Comparison of ENCODE assay signal across 33 cellular contexts in the genomic region with DNA sequence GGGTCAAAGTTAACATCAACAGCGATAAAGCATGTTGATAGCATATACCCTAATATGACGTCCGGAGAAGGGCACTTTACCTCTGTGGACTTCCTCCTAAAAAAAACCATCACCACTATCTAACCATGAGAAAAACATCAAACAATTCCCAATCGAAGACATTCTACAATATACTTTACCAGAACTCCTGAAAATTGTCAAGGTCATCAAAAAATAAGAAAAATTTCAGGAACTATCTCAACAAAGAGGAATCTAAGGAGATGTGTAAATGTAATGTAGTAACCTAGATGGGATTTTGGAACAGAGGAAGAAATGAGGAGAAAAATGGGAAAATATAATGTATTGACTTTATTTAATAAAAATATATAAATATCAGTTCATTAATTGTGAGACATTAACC.
DNase-seq lines count a peak whose midpoint lies in the region; ATAC-seq, FAIRE-seq and TF ChIP-seq lines count a peak whose summit lies in the region.
"Had no signal": no experiment of that assay in that cellular context is flagged by ENCODE, and none has a peak within 500 bp of the region (broad histone marks: within the 10 kb centered on the region; RNA-seq: fewer than 3 reads in every experiment).

No MANE protein-coding gene starts in this region.

- H3K4me2 ChIP-seq in HepG2 (ENCODE audit: low read depth, low read length) (no peak overlapping the region), A549 (no peak overlapping the region), IMR-90 (ENCODE audit: low read depth, low read length) (no peak overlapping the region), K562 (ENCODE audit: insufficient read depth, low read length) (no peak overlapping the region)
- H3K4me2 ChIP-seq: BLaER1; BLaER1 treated with 17β-estradiol and CSF1 and Interleukin-3, amounts not matched to agents 10 nM and 100 nM had no signal

- POLR2A ChIA-PET in HepG2 (lab: Yijun Ruan, JAX) (no interaction called here), A549 (lab: Yijun Ruan, JAX) (no interaction called here), IMR-90 (lab: Charles Lee; ENCODE audit: unreplicated experiment) (no interaction called here), K562 (lab: Yijun Ruan, JAX) (no interaction called here)

- TF ChIP-seq EP300 in HepG2 (IDR thresholded peaks at IDR 0.05; ENCODE audit: low read depth in 2 of 2, low read length in 2 of 2): no peak
- no peak for TF ChIP-seq EP300 in HepG2 (CRISPR knock-in tag; IDR thresholded peaks at IDR 0.05; ENCODE audit: borderline replicate concordance)
- TF ChIP-seq EP300 in A549 (IDR thresholded peaks at IDR 0.05): no peak
- TF ChIP-seq EP300 in K562 (IDR thresholded peaks at IDR 0.05; ENCODE audit: low read length): no peak

- FAIRE-seq in HepG2 (lab: Jason Lieb, UNC) (no peak), A549 (lab: Jason Lieb, UNC) (no peak), K562 (lab: Jason Lieb, UNC) (no peak)
- FAIRE-seq: A204.1 had no signal

- DNase-seq in HepG2 (ENCODE audit: low spot score) (no peak), right lobe of liver (no peak), A549 (ENCODE audit: low read depth in 1 of 2, low spot score in 1 of 2) (no peak), IMR-90 (no peak), K562 (ENCODE audit: extremely low read depth in 1 of 4, low spot score in 3 of 4) (no peak), Ammon's horn (ENCODE audit: low spot score) (no peak), SJCRH30 (no peak)
- DNase-seq in activated CD4-positive, alpha-beta T cell treated with anti-CD3 and anti-CD28 coated beads, Interleukin-2, amount 50 U/mL, for 48 hours: no peak
- DNase-seq: 8988T; ACHN; AML-193; BE2C; C1 segment of cervical spinal cord; Caco-2; Calu3; CD4-positive, alpha-beta memory T cell; CD4-positive, alpha-beta T cell; CD4-positive, CD25-positive, alpha-beta regulatory T cell; CD8-positive, alpha-beta memory T cell; CD8-positive, alpha-beta T cell; COR-L47; DMS 273 treated with DMSO at 0.1 percent for 48 hours; DMS153; DMS53; DMS79; DMS79 treated with DMSO at 0.1 percent for 48 hours; DND-41; EL had no signal

- no peaks in the 10 kb centered on the region for H3K79me1 ChIP-seq in IMR-90 (ENCODE audit: low read depth in 1 of 2, low read length in 2 of 2)

- TF ChIP-seq RAD21 in HepG2 (CRISPR knock-in tag; IDR thresholded peaks at IDR 0.05): no peak
- TF ChIP-seq RAD21 in A549 (conservative IDR thresholded peaks at IDR 0.05 in 1 of 2, IDR thresholded peaks at IDR 0.05 in 1 of 2): no peak
- no peak for TF ChIP-seq RAD21 in IMR-90 (IDR thresholded peaks at IDR 0.05; ENCODE audit: low read length)
- no peak for TF ChIP-seq RAD21 in K562 (CRISPR knock-in tag; conservative IDR thresholded peaks at IDR 0.05 in 1 of 2, IDR thresholded peaks at IDR 0.05 in 1 of 2)

- no peak overlapping the region for H3K27ac ChIP-seq in HepG2 (ENCODE audit: extremely low read length, insufficient read depth, low read length)
- H3K27ac ChIP-seq in right lobe of liver: no peak overlapping the region
- H3K27ac ChIP-seq in A549: no peak overlapping the region
- no peak overlapping the region for H3K27ac ChIP-seq in IMR-90 (ENCODE audit: insufficient read depth, low read length)
- no peak overlapping the region for H3K27ac ChIP-seq in K562 (ENCODE audit: extremely low read depth, low read depth, low read length)
- no peak overlapping the region for H3K27ac ChIP-seq in SJCRH30
- H3K27ac ChIP-seq: 22Rv1; BLaER1; BLaER1 treated with 17β-estradiol and CSF1 and Interleukin-3, amounts not matched to agents 10 nM and 100 nM; C4-2B had no signal

- H3K79me2 ChIP-seq in HepG2 (ENCODE audit: insufficient read depth, low read length) (no peaks in the 10 kb centered on the region), K562 (ENCODE audit: control insufficient read depth, insufficient read depth, low read length) (no peaks in the 10 kb centered on the region)

- BruUV-seq in HepG2 (replicated peaks; lab: Mats Ljungman, UMichigan): no TSS peak
- no TSS peak for BruUV-seq in IMR-90 (replicated peaks; lab: Mats Ljungman, UMichigan)
- BruUV-seq in K562 (replicated peaks; lab: Mats Ljungman, UMichigan): no TSS peak

- no peak overlapping the region for H3K4ac ChIP-seq in IMR-90 (ENCODE audit: low read depth, low read length)

- H2AK9ac ChIP-seq in IMR-90 (replicated peaks; ENCODE audit: low read depth, low read length, poor library complexity): no peak overlapping the region

- intact Hi-C loops in HepG2 (cut with micrococcal nuclease; ENCODE audit: unreplicated experiment) (no loop called here), right lobe of liver (cut with DNase I) (no loop called here), IMR-90 (cut with micrococcal nuclease) (no loop called here), K562 (cut with micrococcal nuclease) (no loop called here)

- H2BK15ac ChIP-seq in IMR-90 (ENCODE audit: low read depth, low read length): no peak overlapping the region

- H3K18ac ChIP-seq in IMR-90 (ENCODE audit: low read depth, low read length): no peak overlapping the region

- no peak overlapping the region for H4K8ac ChIP-seq in IMR-90 (ENCODE audit: low read depth in 2 of 2, low read length in 2 of 2)

- dilution Hi-C loops in IMR-90 (cut with HindIII; ENCODE audit: low sequenced_read_pairs, unreplicated experiment): no loop called here

- no peak overlapping the region for H4K91ac ChIP-seq in IMR-90 (ENCODE audit: insufficient read depth, low read depth, low read length)

- H4K5ac ChIP-seq in IMR-90 (ENCODE audit: low read depth, low read length): no peak overlapping the region

- H3K4me3 ChIP-seq in HepG2 (replicated peaks in 1 of 3; ENCODE audit: insufficient read depth in 1 of 3, low read depth in 2 of 3, low read length in 3 of 3) (no peak overlapping the region), right lobe of liver (no peak overlapping the region), A549 (no peak overlapping the region), IMR-90 (ENCODE audit: insufficient read depth, low read depth, low read length) (no peak overlapping the region), K562 (no peak overlapping the region), SJCRH30 (no peak overlapping the region)
- H3K4me3 ChIP-seq: BLaER1; BLaER1 treated with 17β-estradiol and CSF1 and Interleukin-3, amounts not matched to agents 10 nM and 100 nM had no signal

- peaks cover 30% of the 10 kb centered on the region for H3K9me3 ChIP-seq in HepG2 (ENCODE audit: low read length)
- no peaks in the 10 kb centered on the region for H3K9me3 ChIP-seq in right lobe of liver
- H3K9me3 ChIP-seq in A549: no peaks in the 10 kb centered on the region
- H3K9me3 ChIP-seq in IMR-90 (ENCODE audit: control insufficient read depth, insufficient read depth, low read length): no peaks in the 10 kb centered on the region
- peaks cover 2% of the 10 kb centered on the region for H3K9me3 ChIP-seq in K562 (replicated peaks; ENCODE audit: control insufficient read depth, insufficient read depth, low read depth, low read length)
- no peaks in the 10 kb centered on the region for H3K9me3 ChIP-seq in SJCRH30 (replicated peaks)
- H3K9me3 ChIP-seq: BE2C; BLaER1; BLaER1 treated with 17β-estradiol and CSF1 and Interleukin-3, amounts not matched to agents 10 nM and 100 nM; Caco-2 had no signal

- 49% methylated on average over 4 of the region's 4 CpGs for WGBS in HepG2 (ENCODE audit: low lambda C conversion rate)
- WGBS in right lobe of liver (ENCODE audit: insufficient coverage, low coverage, low lambda C conversion rate, missing lambda C conversion rate): 71% methylated on average over 4 of the region's 4 CpGs
- WGBS in A549 (ENCODE audit: missing lambda C conversion rate): 71% methylated on average over 4 of the region's 4 CpGs
- WGBS in IMR-90 (ENCODE audit: extremely low coverage in 2 of 2, insufficient read length in 1 of 2), 2 experiments: 40% methylated on average over 2 of the region's 4 CpGs; no CpG with 5 or more reads in 1 of the 2 experiments
- 1% methylated on average over 4 of the region's 4 CpGs for WGBS in K562 (ENCODE audit: insufficient coverage, low coverage, missing lambda C conversion rate)

- H4K20me1 ChIP-seq in HepG2 (ENCODE audit: insufficient read depth, low read length): no peaks in the 10 kb centered on the region
- H4K20me1 ChIP-seq in IMR-90 (ENCODE audit: insufficient read depth, low read length): no peaks in the 10 kb centered on the region
- no peaks in the 10 kb centered on the region for H4K20me1 ChIP-seq in K562 (replicated peaks; ENCODE audit: control insufficient read depth, insufficient read depth, low read length)
- H4K20me1 ChIP-seq: BLaER1; BLaER1 treated with 17β-estradiol and CSF1 and Interleukin-3, amounts not matched to agents 10 nM and 100 nM had no signal

- TF ChIP-seq POLR2A in HepG2 (IDR thresholded peaks at IDR 0.05; ENCODE audit: insufficient read depth in 1 of 2, low read depth in 2 of 2, low read length in 2 of 2) (no peak), right lobe of liver (IDR thresholded peaks at IDR 0.05) (no peak), A549 (IDR thresholded peaks at IDR 0.05; ENCODE audit: low read length) (no peak), IMR-90 (IDR thresholded peaks at IDR 0.05; ENCODE audit: low read depth, low read length) (no peak), K562 (conservative IDR thresholded peaks at IDR 0.05) (no peak)

- no peaks in the 10 kb centered on the region for H3K36me3 ChIP-seq in HepG2 (replicated peaks in 1 of 2; ENCODE audit: control insufficient read depth in 1 of 2, insufficient read depth in 2 of 2, low read length in 2 of 2)
- no peaks in the 10 kb centered on the region for H3K36me3 ChIP-seq in right lobe of liver
- H3K36me3 ChIP-seq in IMR-90 (ENCODE audit: control insufficient read depth, insufficient read depth, low read length): no peaks in the 10 kb centered on the region
- no peaks in the 10 kb centered on the region for H3K36me3 ChIP-seq in K562 (ENCODE audit: control insufficient read depth, insufficient read depth, low read length)
- no peaks in the 10 kb centered on the region for H3K36me3 ChIP-seq in SJCRH30
- H3K36me3 ChIP-seq: BE2C; BLaER1; BLaER1 treated with 17β-estradiol and CSF1 and Interleukin-3, amounts not matched to agents 10 nM and 100 nM had no signal

- H3K4me1 ChIP-seq in HepG2 (ENCODE audit: insufficient read depth, low read length) (no peaks in the 10 kb centered on the region), right lobe of liver (no peaks in the 10 kb centered on the region), A549 (no peaks in the 10 kb centered on the region), IMR-90 (ENCODE audit: control insufficient read depth, insufficient read depth, low read length) (no peaks in the 10 kb centered on the region), K562 (replicated peaks in 1 of 2; ENCODE audit: control insufficient read depth in 2 of 2, insufficient read depth in 2 of 2, low read length in 2 of 2) (no peaks in the 10 kb centered on the region), SJCRH30 (peaks cover 6% of the 10 kb centered on the region; the same call in 1 of the 2 replicates)
- H3K4me1 ChIP-seq: BE2C; BLaER1; BLaER1 treated with 17β-estradiol and CSF1 and Interleukin-3, amounts not matched to agents 10 nM and 100 nM had no signal

- ATAC-seq in HepG2 (no peak), right lobe of liver (no peak), A549 (no peak), IMR-90 (ENCODE audit: low read depth) (no peak), K562 (no peak)
- ATAC-seq: CD8-positive, alpha-beta T cell had no signal

- CTCF ChIA-PET in HepG2 (lab: Yijun Ruan, JAX; ENCODE audit: low intra/inter-chr PET ratio, low total read pairs) (no interaction called here), A549 (lab: Yijun Ruan, JAX) (no interaction called here), IMR-90 (lab: Yijun Ruan, JAX) (no interaction called here), K562 (lab: Yijun Ruan, JAX; ENCODE audit: low intra/inter-chr PET ratio) (no interaction called here)

- H3K9ac ChIP-seq in HepG2 (ENCODE audit: insufficient read depth, low read depth, low read length) (no peak overlapping the region), IMR-90 (ENCODE audit: low read depth, low read length) (no peak overlapping the region), K562 (ENCODE audit: insufficient read depth in 1 of 2, low read depth in 2 of 2, low read length in 2 of 2) (no peak overlapping the region)
- H3K9ac ChIP-seq: BLaER1; BLaER1 treated with 17β-estradiol and CSF1 and Interleukin-3, amounts not matched to agents 10 nM and 100 nM had no signal

- H2BK120ac ChIP-seq in IMR-90 (ENCODE audit: low read depth, low read length): no peak overlapping the region

- H3K56ac ChIP-seq in IMR-90 (ENCODE audit: extremely low read depth, insufficient read depth, low read length): no peak overlapping the region

- H3K9me1 ChIP-seq in IMR-90 (ENCODE audit: insufficient read depth, low read length): no peaks in the 10 kb centered on the region
- no peaks in the 10 kb centered on the region for H3K9me1 ChIP-seq in K562 (ENCODE audit: control insufficient read depth, insufficient read depth, low read length)

- in situ Hi-C loops in HepG2 (cut with HindIII; ENCODE audit: extremely low pct_ligation_motif_present, low pct_unique_long_range_greater_than_20kb) (no loop called here), IMR-90 (cut with MboI; ENCODE audit: low sequenced_read_pairs) (no loop called here), K562 (cut with MboI) (no loop called here)

- H3K14ac ChIP-seq in IMR-90 (replicated peaks; ENCODE audit: low read depth, low read length): no peak overlapping the region

- no peak overlapping the region for H2BK5ac ChIP-seq in IMR-90 (ENCODE audit: low read depth, low read length, poor library complexity, severe bottlenecking)

- H3K27me3 ChIP-seq in HepG2 (ENCODE audit: control insufficient read depth in 1 of 2, insufficient read depth in 2 of 2, low read length in 2 of 2) (no peaks in the 10 kb centered on the region), right lobe of liver (no peaks in the 10 kb centered on the region), IMR-90 (ENCODE audit: control insufficient read depth, insufficient read depth, low read length) (no peaks in the 10 kb centered on the region), K562 (ENCODE audit: control insufficient read depth in 2 of 2, insufficient read depth in 2 of 2, low read length in 2 of 2) (no peaks in the 10 kb centered on the region), SJCRH30 (no peaks in the 10 kb centered on the region)
- H3K27me3 ChIP-seq: BE2C; BLaER1; BLaER1 treated with 17β-estradiol and CSF1 and Interleukin-3, amounts not matched to agents 10 nM and 100 nM had no signal

- H2BK20ac ChIP-seq in IMR-90 (ENCODE audit: low read depth, low read length): no peak overlapping the region

- no peak overlapping the region for H3K23ac ChIP-seq in IMR-90 (ENCODE audit: low read depth, low read length)

- H2AK5ac ChIP-seq in IMR-90 (ENCODE audit: low read depth, low read length): no peak overlapping the region

- TF ChIP-seq CTCF in HepG2 (CRISPR knock-in tag; IDR thresholded peaks at IDR 0.05) (no peak), right lobe of liver (IDR thresholded peaks at IDR 0.05) (no peak), A549 (IDR thresholded peaks at IDR 0.05) (no peak), IMR-90 (conservative IDR thresholded peaks at IDR 0.05; ENCODE audit: low read depth, low read length) (no peak), K562 (IDR thresholded peaks at IDR 0.05 in 2 of 3, conservative IDR thresholded peaks at IDR 0.05 in 1 of 3; ENCODE audit: insufficient read depth in 2 of 3, low read depth in 1 of 3, low read length in 3 of 3) (no peak)

- H2AFZ ChIP-seq in HepG2 (ENCODE audit: low read length) (no peak overlapping the region), IMR-90 (replicated peaks; ENCODE audit: low read length, poor library complexity) (no peak overlapping the region), K562 (ENCODE audit: low read depth, low read length) (no peak overlapping the region)

Comparison
In these comparisons a context has a peak if more than half of its experiments do, and no peak if none do; other contexts are left out.
1. Of the 241 proteins assayed by ChIP-seq in both HepG2 and K562: peak only in HepG2: none; only in K562: MAFG; in both: MAFF and MAFK; in neither: 238.